Comparison of ENCODE assay signal across 8 cellular contexts in the genomic region with DNA sequence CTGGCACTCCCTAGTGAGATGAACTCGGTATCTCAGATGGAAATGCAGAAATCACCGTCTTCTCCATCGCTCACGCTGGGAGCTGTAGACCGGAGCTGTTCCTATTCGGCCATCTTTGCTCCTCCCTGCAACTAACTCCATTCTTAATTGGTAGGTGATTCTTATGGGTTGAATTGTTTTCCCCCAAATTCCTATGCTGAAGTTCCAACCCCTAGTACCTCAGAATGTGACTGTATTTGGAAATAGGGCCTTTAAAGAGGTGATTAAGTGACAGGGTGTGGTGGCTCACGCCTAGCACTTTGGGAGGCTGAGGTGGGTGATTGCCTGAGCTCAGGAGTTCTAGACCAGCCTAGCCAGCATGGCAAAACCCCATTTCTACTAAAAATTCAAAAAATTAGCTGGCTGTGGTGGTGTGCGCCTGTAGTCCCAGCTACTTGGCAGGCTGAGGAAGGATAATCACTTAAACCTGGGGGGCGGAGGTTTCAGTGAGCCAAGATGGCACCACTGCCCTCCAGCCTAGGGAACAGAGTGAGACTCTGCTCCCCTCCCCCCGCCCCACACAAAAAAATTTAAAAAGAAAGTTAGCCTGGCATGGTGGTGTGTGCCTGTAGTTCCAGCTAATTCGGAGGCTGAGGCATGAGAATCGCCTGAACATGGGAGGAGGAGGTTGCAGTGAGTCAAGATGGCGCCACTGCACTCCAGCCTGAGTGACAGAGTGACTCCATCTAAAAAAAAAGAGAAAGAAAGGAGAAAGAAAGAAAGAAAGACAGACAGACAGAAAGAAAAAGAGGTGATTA. TPM values are rescaled to one million over a fixed set of nuclear protein-coding genes. Genes with fewer than 3 reads are reported as not detected.
DNase-seq lines count a peak whose midpoint lies in the region; ATAC-seq and TF ChIP-seq lines count a peak whose summit lies in the region.

No MANE protein-coding gene starts in this region.

- H3K4me3 Mint-ChIP-seq in brain, result no peak overlapping the region
- peak overlapping the region; percentile 85 for H3K4me3 Mint-ChIP-seq in memory B cell

- H3K27me3 Mint-ChIP-seq in brain (no peaks in the 10 kb centered on the region), memory B cell (peaks cover 7% of the 10 kb centered on the region)

- peak overlapping the region; percentile 36 for H3K4me3 ChIP-seq in AG04449 (ENCODE audit: low read depth, low read length)
- H3K4me3 ChIP-seq in HL-60 (replicated peaks; ENCODE audit: insufficient read depth, low read length), result peak overlapping the region; percentile 50

- H3K9me3 Mint-ChIP-seq in brain, result peaks cover 11 to 19% (median 13%) of the 10 kb centered on the region in 5 experiments
- no peaks in the 10 kb centered on the region for H3K9me3 Mint-ChIP-seq in memory B cell

- H3K27ac Mint-ChIP-seq in brain (peak overlapping the region; percentile 82 to 99 (median 93)), memory B cell (no peak overlapping the region)

- POLR2A ChIA-PET in AG04449 (lab: Yijun Ruan, JAX), result no interaction called here

- ATAC-seq in memory B cell (ENCODE audit: low read depth), result no peak

- no peaks in the 10 kb centered on the region for H3K36me3 Mint-ChIP-seq in brain
- no peaks in the 10 kb centered on the region for H3K36me3 Mint-ChIP-seq in memory B cell

- DNase-seq in AG04449 (ENCODE audit: low read depth, low spot score), result no peak
- DNase-seq in HL-60 (ENCODE audit: low read depth in 1 of 2, low spot score in 1 of 2), result peak in 1 of 2 experiments; percentile 5
- no peak for DNase-seq in memory B cell (ENCODE audit: low spot score in 2 of 2)
- no peak for DNase-seq in nucleus accumbens (lab: John Stamatoyannopoulos, UW)
- no peak for DNase-seq in activated effector memory CD4-positive, alpha-beta T cell treated with anti-CD3 and anti-CD28 coated beads, Interleukin-2, amount 50 U/mL, for 16 hours
- no peak for DNase-seq in stimulated activated CD4-positive, alpha-beta T cell treated with anti-CD3 and anti-CD28 coated beads, Interleukin-4, amount 100 ng/mL, for 24 hours
- no peak for DNase-seq in cortex of kidney (lab: John Stamatoyannopoulos, UW)

- H3K27ac ChIP-seq in HL-60 (replicated peaks), result peak overlapping the region; percentile 68

- peaks cover 9% of the 10 kb centered on the region for H3K4me1 Mint-ChIP-seq in brain
- no peaks in the 10 kb centered on the region for H3K4me1 Mint-ChIP-seq in memory B cell

- TF ChIP-seq CTCF in AG04449 (IDR thresholded peaks at IDR 0.05; ENCODE audit: insufficient read depth, low read length, missing control alignments) (no peak), HL-60 (IDR thresholded peaks at IDR 0.05; ENCODE audit: insufficient read depth, low read length) (no peak), brain (conservative IDR thresholded peaks at IDR 0.05) (no peak)

- CTCF ChIA-PET in AG04449 (lab: Yijun Ruan, JAX), result no interaction called here

- H3K27me3 ChIP-seq in HL-60 (ENCODE audit: insufficient read depth, poor library complexity, severe bottlenecking), result no peaks in the 10 kb centered on the region

RNA-seq across cellular contexts. Expression of a gene that starts 25.2 kb away (rescaled TPM):
- 35.3 TPM for polyA plus RNA-seq in brain (ENCODE audit: insufficient read depth, low read depth, low replicate concordance)

RNA-seq across cellular contexts. Expression of a gene that starts 36.6 kb away (rescaled TPM):
- polyA plus RNA-seq in brain (ENCODE audit: insufficient read depth, low read depth, low replicate concordance), result 29.4 TPM
